In the genomic region with DNA sequence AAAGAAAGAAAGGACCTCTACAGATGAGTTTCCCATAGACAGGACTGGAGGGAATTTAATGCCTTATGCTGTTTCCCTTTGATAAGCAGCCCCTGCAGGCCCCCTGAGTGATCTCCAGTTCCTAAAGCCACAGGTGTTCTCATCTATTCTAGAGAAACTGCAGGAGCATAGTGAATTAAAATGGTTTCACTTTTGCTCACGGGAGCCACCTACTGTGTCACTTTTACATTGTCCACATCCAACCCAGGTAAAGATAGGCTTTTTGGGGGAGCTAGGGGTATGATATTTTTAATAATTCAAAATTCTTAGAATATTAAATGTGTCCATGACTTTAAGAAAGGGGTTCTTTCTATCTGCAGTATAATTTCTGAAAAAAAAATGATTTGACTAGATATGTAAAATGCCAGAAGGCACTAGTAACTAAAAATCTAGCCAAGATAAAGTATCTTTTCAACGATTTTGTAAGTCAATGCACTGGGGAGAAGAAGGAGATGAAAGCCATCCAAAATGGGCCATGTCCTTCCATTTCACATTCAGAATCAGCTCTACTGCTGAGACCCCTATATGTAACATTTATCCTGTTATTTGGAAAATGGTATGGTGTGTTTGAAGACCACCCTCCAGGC, we compare ENCODE assay signal across 8 cellular contexts.
DNase-seq lines count a peak whose midpoint lies in the region; ATAC-seq and TF ChIP-seq lines count a peak whose summit lies in the region.

No MANE protein-coding gene starts in this region.

- DNase-seq in NCI-H1417 (lab: John Stamatoyannopoulos, UW) (peak in 2 of 3 experiments; percentile 2 to 9), NCI-H1417 treated with DMSO at 0.1 percent for 48 hours (lab: John Stamatoyannopoulos, UW) (no peak), HCT116 (ENCODE audit: low read depth, low spot score) (no peak), OCI-LY7 (ENCODE audit: low spot score) (peak; percentile 14), cardiac fibroblast (ENCODE audit: low read depth in 2 of 2) (peak; percentile 25 to 42), nephron progenitor cell (peak; percentile 1), EL (no peak), GDM1 (lab: John Stamatoyannopoulos, UW) (no peak)

- H3K27ac ChIP-seq in HCT116 (ENCODE audit: low read depth, low read length) (no peak overlapping the region), OCI-LY7 (ENCODE audit: low read depth, low read length, poor library complexity, severe bottlenecking) (no peak overlapping the region)

- POLR2A ChIA-PET in HCT116 (lab: Charles Lee): interaction anchor here (0.6 kb wide), 1 partner anchor 13 kb away, joined by 6 read pairs; no protein-coding TSS in a partner anchor
- POLR2A ChIA-PET in OCI-LY7 (lab: Charles Lee): interaction anchor here (0.7 kb wide), 3 partner anchors 136 to 415 kb away, joined by 4 read pairs; no protein-coding TSS in a partner anchor

- no peak for TF ChIP-seq POLR2A in HCT116 (IDR thresholded peaks at IDR 0.05; ENCODE audit: borderline replicate concordance, extremely low read depth, insufficient read depth, insufficient read length)

- H3K9ac ChIP-seq in HCT116 (ENCODE audit: low read length): no peak overlapping the region

- H4K20me1 ChIP-seq in HCT116 (ENCODE audit: insufficient read depth) (no peaks in the 10 kb centered on the region), OCI-LY7 (ENCODE audit: insufficient read depth, low read length) (no peaks in the 10 kb centered on the region)

- H3K4me1 ChIP-seq in HCT116 (ENCODE audit: control insufficient read depth in 1 of 2, insufficient read depth in 2 of 2, low read length in 2 of 2): no peaks in the 10 kb centered on the region
- H3K4me1 ChIP-seq in OCI-LY7 (ENCODE audit: insufficient read depth, low read length, poor library complexity, severe bottlenecking): no peaks in the 10 kb centered on the region

- no peak overlapping the region for H3K27ac Mint-ChIP-seq in nephron progenitor cell

- intact Hi-C loops in HCT116 (cut with micrococcal nuclease): loop anchor here (1.0 kb wide), 1 partner anchor 531 kb away; no protein-coding TSS in a partner anchor
- intact Hi-C loops in OCI-LY7 (cut with micrococcal nuclease; ENCODE audit: unreplicated experiment): no loop called here

- no peak overlapping the region for H3K4me2 ChIP-seq in HCT116 (ENCODE audit: low read length)
- H3K4me2 ChIP-seq in OCI-LY7 (ENCODE audit: low read length): no peak overlapping the region

- RAD21 ChIA-PET in HCT116 (lab: Charles Lee; ENCODE audit: low non-redundant PET in 1 of 2, low total read pairs in 2 of 2, uncharacterized antibody in 2 of 2, unreplicated experiment in 2 of 2): interaction anchor here (1.0 kb wide), 2 partner anchors 465 to 531 kb away, joined by 4 to 6 read pairs; no protein-coding TSS in a partner anchor

- no peaks in the 10 kb centered on the region for H3K27me3 ChIP-seq in HCT116 (ENCODE audit: insufficient read depth, low read length)

- TF ChIP-seq CTCF in HCT116 (IDR thresholded peaks at IDR 0.05 in 2 of 3, conservative IDR thresholded peaks at IDR 0.05 in 1 of 3; ENCODE audit: borderline replicate concordance in 1 of 3, insufficient read depth in 1 of 3, low read depth in 2 of 3, low read length in 2 of 3) (peak; percentile 46 to 49 (median 47); a peak in 5 of 6 replicates), OCI-LY7 (conservative IDR thresholded peaks at IDR 0.05; ENCODE audit: low read length) (peak; percentile 70), cardiac fibroblast (IDR thresholded peaks at IDR 0.05; ENCODE audit: low read depth, low read length) (peak; percentile 43), nephron progenitor cell (IDR thresholded peaks at IDR 0.05) (peak; percentile 18)

- peaks cover 8% of the 10 kb centered on the region for H3K27me3 Mint-ChIP-seq in nephron progenitor cell (ENCODE audit: low read depth, poor library complexity)

- no peak overlapping the region for H3K4me3 Mint-ChIP-seq in nephron progenitor cell

- no TSS peak for BruUV-seq in HCT116 (replicated peaks; lab: Mats Ljungman, UMichigan)
- BruUV-seq in OCI-LY7 (replicated peaks; lab: Mats Ljungman, UMichigan): no TSS peak

- no peaks in the 10 kb centered on the region for H3K36me3 ChIP-seq in HCT116 (ENCODE audit: control insufficient read depth in 1 of 2, insufficient read depth in 2 of 2, low read length in 2 of 2)
- no peaks in the 10 kb centered on the region for H3K36me3 ChIP-seq in OCI-LY7 (ENCODE audit: insufficient read depth, low read length)

- H3K4me3 ChIP-seq in HCT116 (replicated peaks in 1 of 2; ENCODE audit: low read depth in 1 of 2, low read length in 2 of 2) (no peak overlapping the region), OCI-LY7 (ENCODE audit: low read depth, low read length, poor library complexity, severe bottlenecking) (no peak overlapping the region), cardiac fibroblast (replicated peaks in 1 of 2; ENCODE audit: low read depth in 2 of 2, low read length in 2 of 2) (no peak overlapping the region)

- peak; percentile 85 for ATAC-seq in HCT116

- H3K9me3 ChIP-seq in HCT116 (ENCODE audit: control insufficient read depth in 1 of 2, insufficient read depth in 1 of 2, low read depth in 1 of 2, low read length in 2 of 2): no peaks in the 10 kb centered on the region
- H3K9me3 ChIP-seq in OCI-LY7 (ENCODE audit: low read length): no peaks in the 10 kb centered on the region

- TF ChIP-seq RAD21 in HCT116 (IDR thresholded peaks at IDR 0.05; ENCODE audit: low read depth): peak; percentile 66

- H2AFZ ChIP-seq in HCT116 (ENCODE audit: low read depth, low read length, poor library complexity, severe bottlenecking) (no peak overlapping the region), OCI-LY7 (ENCODE audit: low read length) (no peak overlapping the region)

- H3K79me2 ChIP-seq in HCT116 (ENCODE audit: insufficient read depth, low read length) (no peaks in the 10 kb centered on the region), OCI-LY7 (ENCODE audit: insufficient read depth, low read depth, low read length) (no peaks in the 10 kb centered on the region)

- CTCF ChIA-PET in HCT116 (lab: Charles Lee) (interaction anchor here (0.7 to 1.0 kb wide), 3 partner anchors 446 to 532 kb away, joined by 4 to 8 read pairs (median 5); no protein-coding TSS in a partner anchor), OCI-LY7 (lab: Charles Lee; ENCODE audit: unreplicated experiment) (no interaction called here)

- H3K4me1 Mint-ChIP-seq in nephron progenitor cell: peaks cover 15% of the 10 kb centered on the region

- H3K9me2 ChIP-seq in HCT116 (ENCODE audit: insufficient read depth) (no peaks in the 10 kb centered on the region), OCI-LY7 (ENCODE audit: insufficient read depth, low read length) (no peaks in the 10 kb centered on the region)

- no peaks in the 10 kb centered on the region for H3K36me3 Mint-ChIP-seq in nephron progenitor cell (ENCODE audit: low read depth)

- H3K9me3 Mint-ChIP-seq in nephron progenitor cell: peaks cover 6% of the 10 kb centered on the region

TF ChIP-seq in HCT116, 20 proteins besides CTCF, POLR2A, EP300 and RAD21:
- TF ChIP-seq YY1 (IDR thresholded peaks at IDR 0.05; ENCODE audit: extremely low read depth, insufficient replicate concordance, low read depth, low read length): no peak
- no peak for TF ChIP-seq SIN3A (IDR thresholded peaks at IDR 0.05; ENCODE audit: low read depth)
- TF ChIP-seq CBX3 (IDR thresholded peaks at IDR 0.05; ENCODE audit: low read depth): no peak
- TF ChIP-seq EGR1 (IDR thresholded peaks at IDR 0.05; ENCODE audit: low read depth): no peak
- TF ChIP-seq SRF (IDR thresholded peaks at IDR 0.05; ENCODE audit: low read depth): no peak
- TF ChIP-seq, protein P1, sequence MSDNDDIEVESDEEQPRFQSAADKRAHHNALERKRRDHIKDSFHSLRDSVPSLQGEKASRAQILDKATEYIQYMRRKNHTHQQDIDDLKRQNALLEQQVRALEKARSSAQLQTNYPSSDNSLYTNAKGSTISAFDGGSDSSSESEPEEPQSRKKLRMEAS (IDR thresholded peaks at IDR 0.05): no peak
- TF ChIP-seq FOSL1 (IDR thresholded peaks at IDR 0.05; ENCODE audit: low read depth): no peak
- no peak for TF ChIP-seq ELF1 (IDR thresholded peaks at IDR 0.05; ENCODE audit: borderline replicate concordance, low read depth)
- TF ChIP-seq, protein P2, sequence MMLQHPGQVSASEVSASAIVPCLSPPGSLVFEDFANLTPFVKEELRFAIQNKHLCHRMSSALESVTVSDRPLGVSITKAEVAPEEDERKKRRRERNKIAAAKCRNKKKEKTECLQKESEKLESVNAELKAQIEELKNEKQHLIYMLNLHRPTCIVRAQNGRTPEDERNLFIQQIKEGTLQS (IDR thresholded peaks at IDR 0.05): no peak
TF ChIP-seq in HCT116: peak in this region for 0.

Comparison
In these comparisons a context has a peak if more than half of its experiments do, and no peak if none do; other contexts are left out.
1. DNase-seq: peak in NCI-H1417 (2 of 3), OCI-LY7 (single experiment), cardiac fibroblast (2 of 2) and nephron progenitor cell (single experiment); none in NCI-H1417 treated with DMSO at 0.1 percent for 48 hours (single experiment), HCT116 (single experiment), EL (single experiment) and GDM1 (single experiment).
2. CTCF ChIP-seq: peak in every context shown above with its lines; median percentile 70 in OCI-LY7; 47 in HCT116; 43 in cardiac fibroblast; 18 in nephron progenitor cell.